In genomic region chr12:49345840-49346658, GRCh38 we compare ENCODE assay signal across 8 cellular contexts. TPM values are rescaled to one million over a fixed set of nuclear protein-coding genes. Genes with fewer than 3 reads are reported as not detected.
DNase-seq lines count a peak whose midpoint lies in the region; ATAC-seq lines count a peak whose summit lies in the region.

No MANE protein-coding gene starts in this region.

- ATAC-seq in T-cell (replicated peaks in 1 of 4), result no peak
- ATAC-seq in stimulated activated naive CD8-positive, alpha-beta T cell treated with anti-CD3 and anti-CD28 coated beads, Interleukin-15, amount 100 ng/mL, for 72 hours, result no peak
- ATAC-seq in GM19351 (IDR thresholded peaks at IDR 0.05; ENCODE audit: unreplicated experiment), result no peak
- ATAC-seq in GM18517 (IDR thresholded peaks at IDR 0.05; ENCODE audit: unreplicated experiment), result no peak

- no peak for DNase-seq in activated CD4-positive, alpha-beta T cell treated with anti-CD3 and anti-CD28 coated beads, Interleukin-2, amount 10 ng/mL, durations not matched to agents 24 days and 14 days
- DNase-seq in activated CD4-positive, alpha-beta T cell treated with anti-CD3 and anti-CD28 coated beads, Interleukin-2, amount 50 U/mL, for 48 hours, result no peak
- DNase-seq in T-cell (no peak), NCI-H128 (lab: John Stamatoyannopoulos, UW; ENCODE audit: unreplicated experiment) (no peak)
- peak in 1 of 2 donors; percentile 8 for DNase-seq in stimulated activated naive CD8-positive, alpha-beta T cell treated with anti-CD3 and anti-CD28 coated beads, Interleukin-15, amount 100 ng/mL, for 72 hours

- H3K4me3 ChIP-seq in iPS-20b (ENCODE audit: low read length), result peak overlapping the region; percentile 55; the same call in 1 of the 2 replicates

- peak overlapping the region; percentile 84 for H3K4me3 Mint-ChIP-seq in activated CD4-positive, alpha-beta T cell treated with anti-CD3 and anti-CD28 coated beads, Interleukin-2, amount 10 ng/mL, durations not matched to agents 24 days and 14 days
- H3K4me3 Mint-ChIP-seq in T-cell, result peak overlapping the region; percentile 58 to 80 (median 73)
- peak overlapping the region; percentile 81 to 92 for H3K4me3 Mint-ChIP-seq in stimulated activated naive CD8-positive, alpha-beta T cell treated with anti-CD3 and anti-CD28 coated beads, Interleukin-15, amount 100 ng/mL, for 72 hours

- peaks cover 31% of the 10 kb centered on the region for H3K4me1 Mint-ChIP-seq in activated CD4-positive, alpha-beta T cell treated with anti-CD3 and anti-CD28 coated beads, Interleukin-2, amount 10 ng/mL, durations not matched to agents 24 days and 14 days
- H3K4me1 Mint-ChIP-seq in T-cell, result peaks cover 32 to 51% (median 45%) of the 10 kb centered on the region in 3 donors
- H3K4me1 Mint-ChIP-seq in stimulated activated naive CD8-positive, alpha-beta T cell treated with anti-CD3 and anti-CD28 coated beads, Interleukin-15, amount 100 ng/mL, for 72 hours, result peaks cover 50% of the 10 kb centered on the region

- peaks cover 9% of the 10 kb centered on the region for H3K4me1 ChIP-seq in iPS-20b (ENCODE audit: insufficient read depth, low read length)

- no peak overlapping the region for H3K27ac ChIP-seq in iPS-20b (ENCODE audit: low read length)

- peaks cover 71% of the 10 kb centered on the region for H3K27me3 Mint-ChIP-seq in activated CD4-positive, alpha-beta T cell treated with anti-CD3 and anti-CD28 coated beads, Interleukin-2, amount 10 ng/mL, durations not matched to agents 24 days and 14 days
- H3K27me3 Mint-ChIP-seq in T-cell, result peaks cover 33 to 68% of the 10 kb centered on the region in 2 donors
- H3K27me3 Mint-ChIP-seq in stimulated activated naive CD8-positive, alpha-beta T cell treated with anti-CD3 and anti-CD28 coated beads, Interleukin-15, amount 100 ng/mL, for 72 hours, result peaks cover 100% of the 10 kb centered on the region

- CTCF ChIA-PET in T-cell (lab: Charles Lee), result interaction anchor here (0.6 to 3.2 kb wide), 7 partner anchors 11 to 80 kb away, joined by 3 to 20 read pairs (median 5); no protein-coding TSS in a partner anchor

- H3K9me3 Mint-ChIP-seq in activated CD4-positive, alpha-beta T cell treated with anti-CD3 and anti-CD28 coated beads, Interleukin-2, amount 10 ng/mL, durations not matched to agents 24 days and 14 days, result no peaks in the 10 kb centered on the region
- H3K9me3 Mint-ChIP-seq in T-cell, result no peaks in the 10 kb centered on the region
- no peaks in the 10 kb centered on the region for H3K9me3 Mint-ChIP-seq in stimulated activated naive CD8-positive, alpha-beta T cell treated with anti-CD3 and anti-CD28 coated beads, Interleukin-15, amount 100 ng/mL, for 72 hours

- POLR2A ChIA-PET in T-cell (lab: Charles Lee), result no interaction called here

- H3K9me3 ChIP-seq in iPS-20b (ENCODE audit: insufficient read depth, low read depth, low read length), result no peaks in the 10 kb centered on the region

- intact Hi-C loops in activated CD4-positive, alpha-beta T cell treated with anti-CD3 and anti-CD28 coated beads, Interleukin-2, amount 10 ng/mL, durations not matched to agents 24 days and 14 days (cut with micrococcal nuclease), result loop anchor here (1.0 kb wide), 1 partner anchor 9 kb away; the partner anchor contains the start of gene C1QL4

- H3K36me3 ChIP-seq in iPS-20b (ENCODE audit: insufficient read depth, low read depth, low read length), result no peaks in the 10 kb centered on the region

- H3K36me3 Mint-ChIP-seq in activated CD4-positive, alpha-beta T cell treated with anti-CD3 and anti-CD28 coated beads, Interleukin-2, amount 10 ng/mL, durations not matched to agents 24 days and 14 days (ENCODE audit: low read depth), result no peaks in the 10 kb centered on the region
- no peaks in the 10 kb centered on the region for H3K36me3 Mint-ChIP-seq in T-cell

- H3K9ac ChIP-seq in iPS-20b (ENCODE audit: low read depth, low read length), result no peak overlapping the region

- no peak overlapping the region for H3K27ac Mint-ChIP-seq in activated CD4-positive, alpha-beta T cell treated with anti-CD3 and anti-CD28 coated beads, Interleukin-2, amount 10 ng/mL, durations not matched to agents 24 days and 14 days
- H3K27ac Mint-ChIP-seq in T-cell, result no peak overlapping the region
- H3K27ac Mint-ChIP-seq in stimulated activated naive CD8-positive, alpha-beta T cell treated with anti-CD3 and anti-CD28 coated beads, Interleukin-15, amount 100 ng/mL, for 72 hours, result no peak overlapping the region

- H3K27me3 ChIP-seq in iPS-20b (ENCODE audit: insufficient read depth, low read length), result peaks cover 94% of the 10 kb centered on the region

RNA-seq across cellular contexts. Expression of gene DNAJC22, which starts 0.6 kb away (rescaled TPM):
- not detected in 2 replicates for total RNA-seq in activated CD4-positive, alpha-beta T cell treated with anti-CD3 and anti-CD28 coated beads, Interleukin-2, amount 10 ng/mL, durations not matched to agents 24 days and 14 days
- total RNA-seq in T-cell, result under 1 TPM in 1 of 5 donors, not detected in 4; 0.07 TPM

RNA-seq across cellular contexts. Expression of gene C1QL4, which starts 9.1 kb away (rescaled TPM):
- not detected in 2 replicates for total RNA-seq in activated CD4-positive, alpha-beta T cell treated with anti-CD3 and anti-CD28 coated beads, Interleukin-2, amount 10 ng/mL, durations not matched to agents 24 days and 14 days
- total RNA-seq in T-cell, result not detected

RNA-seq across cellular contexts. Expression of gene SPATS2, which starts 21.2 kb away (rescaled TPM):
- total RNA-seq in activated CD4-positive, alpha-beta T cell treated with anti-CD3 and anti-CD28 coated beads, Interleukin-2, amount 10 ng/mL, durations not matched to agents 24 days and 14 days, result 14.5 and 16.2 TPM in 2 replicates
- total RNA-seq in T-cell, result 10 to 100 TPM in 1 of 5 donors, 1 to 10 TPM in 4; 5.4 to 11.4 (median 7.4) TPM

RNA-seq across cellular contexts. Expression of gene TROAP, which starts 23.0 kb away (rescaled TPM):
- total RNA-seq in activated CD4-positive, alpha-beta T cell treated with anti-CD3 and anti-CD28 coated beads, Interleukin-2, amount 10 ng/mL, durations not matched to agents 24 days and 14 days, result 49.9 and 51.6 TPM in 2 replicates
- total RNA-seq in T-cell, result 1 to 10 TPM in 4 of 5 donors, under 1 TPM in 1; 0.98 to 1.9 (median 1.3) TPM

RNA-seq across cellular contexts. Expression of gene PRPH, which starts 51.1 kb away (rescaled TPM):
- 0.23 TPM in 1 of 2 replicates, not detected in the other for total RNA-seq in activated CD4-positive, alpha-beta T cell treated with anti-CD3 and anti-CD28 coated beads, Interleukin-2, amount 10 ng/mL, durations not matched to agents 24 days and 14 days
- total RNA-seq in T-cell, result not detected
